In the genomic region with DNA sequence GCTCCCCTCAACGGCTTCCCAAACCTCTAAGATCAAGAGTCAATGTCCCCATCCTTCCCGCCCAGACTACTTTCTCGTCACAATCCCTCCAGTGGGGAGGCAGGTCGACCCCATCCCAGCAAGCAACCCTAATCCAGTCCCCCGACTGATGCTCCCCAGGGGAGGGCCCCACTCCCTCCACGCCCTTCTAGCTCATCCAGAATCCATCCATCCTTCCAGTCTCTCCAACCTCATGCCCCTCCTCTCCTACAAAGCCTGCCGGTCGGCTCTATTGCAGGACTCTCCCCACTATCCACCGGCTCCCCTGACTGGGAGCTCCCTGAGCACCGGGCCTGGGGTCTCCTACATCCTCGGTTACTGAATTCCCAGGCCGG, we compare ENCODE assay signal across 9 cellular contexts. TPM values are rescaled to one million over a fixed set of nuclear protein-coding genes. Genes with fewer than 3 reads are reported as not detected.
DNase-seq lines count a peak whose midpoint lies in the region; ATAC-seq, FAIRE-seq and TF ChIP-seq lines count a peak whose summit lies in the region.
"Had no signal": no experiment of that assay in that cellular context is flagged by ENCODE, and none has a peak within 500 bp of the region (broad histone marks: within the 10 kb centered on the region; RNA-seq: fewer than 3 reads in every experiment).

No MANE protein-coding gene starts in this region.

- ATAC-seq in A549 (peak; percentile 5 to 16; a peak in 3 of 6 replicates), GM19351 (IDR thresholded peaks at IDR 0.05; ENCODE audit: unreplicated experiment) (no peak), HG02981 (IDR thresholded peaks at IDR 0.05; ENCODE audit: unreplicated experiment) (no peak)
- no peak for ATAC-seq in naive thymus-derived CD4-positive, alpha-beta T cell

- H3K4me3 ChIP-seq in A549 (peak overlapping the region; percentile 74), ectodermal cell (ENCODE audit: insufficient read depth, low read depth, low read length) (peak overlapping the region; percentile 75)
- H3K4me3 ChIP-seq in naive thymus-derived CD4-positive, alpha-beta T cell (ENCODE audit: low read length), result no peak overlapping the region

- H3K4me2 ChIP-seq in A549, result peak overlapping the region; percentile 93

- 46% methylated on average over 12 of the region's 12 CpGs for WGBS in A549 (ENCODE audit: missing lambda C conversion rate)
- WGBS in ectodermal cell, 2 experiments, result 13 to 15% methylated on average over 12 of the region's 12 CpGs

- no peaks in the 10 kb centered on the region for H3K36me3 ChIP-seq in ectodermal cell (ENCODE audit: control insufficient read depth, insufficient read depth, low read length)
- H3K36me3 ChIP-seq in naive thymus-derived CD4-positive, alpha-beta T cell (ENCODE audit: control insufficient read depth in 2 of 3, insufficient read depth in 3 of 3, low read length in 3 of 3), result no peaks in the 10 kb centered on the region

- no peak overlapping the region for H3K27ac Mint-ChIP-seq in IgD-negative memory B cell
- H3K27ac Mint-ChIP-seq in naive thymus-derived CD4-positive, alpha-beta T cell, result peak overlapping the region in 1 of 9 donors; percentile 22

- CTCF ChIA-PET in A549 (lab: Yijun Ruan, JAX), result interaction anchor here (0.7 to 8.8 kb wide), 15 partner anchors 10 to 375 kb away, joined by 3 to 85 read pairs (median 4); no protein-coding TSS in a partner anchor
- CTCF ChIA-PET in naive thymus-derived CD4-positive, alpha-beta T cell (lab: Charles Lee), result no interaction called here

- H3K27ac ChIP-seq in A549 (peak overlapping the region; percentile 69 to 84; a peak in 5 of 6 replicates), ectodermal cell (ENCODE audit: insufficient read depth, low read depth, low read length, poor library complexity, severe bottlenecking) (no peak overlapping the region)
- no peak overlapping the region for H3K27ac ChIP-seq in naive thymus-derived CD4-positive, alpha-beta T cell (ENCODE audit: low read depth, low read length)

- H3K4me1 ChIP-seq in A549 (peaks cover 4% of the 10 kb centered on the region; the same call in 2 of the 3 replicates), ectodermal cell (ENCODE audit: control insufficient read depth, insufficient read depth, low read length) (peaks cover 12% of the 10 kb centered on the region)
- H3K4me1 ChIP-seq in naive thymus-derived CD4-positive, alpha-beta T cell (ENCODE audit: control insufficient read depth in 2 of 2, insufficient read depth in 2 of 2, low read length in 2 of 2), result no peaks in the 10 kb centered on the region

- no peak for TF ChIP-seq RAD21 in A549 (conservative IDR thresholded peaks at IDR 0.05 in 1 of 2, IDR thresholded peaks at IDR 0.05 in 1 of 2)

- no peak for TF ChIP-seq CTCF in A549 (IDR thresholded peaks at IDR 0.05)

- H3K27me3 Mint-ChIP-seq in IgD-negative memory B cell, result peaks cover 25% of the 10 kb centered on the region
- H3K27me3 Mint-ChIP-seq in naive thymus-derived CD4-positive, alpha-beta T cell, result peaks cover 34 to 51% (median 41%) of the 10 kb centered on the region in 5 donors

- no peaks in the 10 kb centered on the region for H3K36me3 Mint-ChIP-seq in IgD-negative memory B cell
- H3K36me3 Mint-ChIP-seq in naive thymus-derived CD4-positive, alpha-beta T cell, result peaks cover 0 to 7% (median 5%) of the 10 kb centered on the region in 5 donors

- no peak for FAIRE-seq in A549 (lab: Jason Lieb, UNC)

- no peak for TF ChIP-seq EP300 in A549 (IDR thresholded peaks at IDR 0.05)

- peaks cover 13% of the 10 kb centered on the region for H3K27me3 ChIP-seq in ectodermal cell (ENCODE audit: control insufficient read depth, insufficient read depth, low read length, poor library complexity, severe bottlenecking)
- H3K27me3 ChIP-seq in naive thymus-derived CD4-positive, alpha-beta T cell (ENCODE audit: control insufficient read depth in 2 of 2, insufficient read depth in 2 of 2, low read length in 2 of 2), result peaks cover 0 to 3% of the 10 kb centered on the region in 2 donors

- intact Hi-C loops in naive thymus-derived CD4-positive, alpha-beta T cell (cut with micrococcal nuclease), result no loop called here

- peaks cover 0 to 2% (median 0%) of the 10 kb centered on the region in 3 donors for H3K9me3 Mint-ChIP-seq in IgD-negative memory B cell
- peaks cover 0 to 14% (median 2%) of the 10 kb centered on the region in 11 donors for H3K9me3 Mint-ChIP-seq in naive thymus-derived CD4-positive, alpha-beta T cell

- DNase-seq in A549 (ENCODE audit: low read depth in 1 of 2, low spot score in 1 of 2) (no peak), islet precursor cell (no peak), cerebellar nuclear complex (lab: John Stamatoyannopoulos, UW) (no peak)
- no peak for DNase-seq in naive thymus-derived CD4-positive, alpha-beta T cell
- DNase-seq: GOT3 had no signal

- H3K4me1 Mint-ChIP-seq in IgD-negative memory B cell, result peaks cover 10 to 11% (median 10%) of the 10 kb centered on the region in 3 donors
- peaks cover 8 to 16% (median 14%) of the 10 kb centered on the region in 7 donors for H3K4me1 Mint-ChIP-seq in naive thymus-derived CD4-positive, alpha-beta T cell

- peak overlapping the region; percentile 72 to 91 (median 83) for H3K4me3 Mint-ChIP-seq in IgD-negative memory B cell
- H3K4me3 Mint-ChIP-seq in naive thymus-derived CD4-positive, alpha-beta T cell, result peak overlapping the region; percentile 59 to 88 (median 70)

- H3K9me3 ChIP-seq in A549, result 0 out of 3 replicates have a peak, but pooled peaks cover 3% of the 10 kb centered on the region
- H3K9me3 ChIP-seq in ectodermal cell (ENCODE audit: control insufficient read depth, low read length), result no peaks in the 10 kb centered on the region
- no peaks in the 10 kb centered on the region for H3K9me3 ChIP-seq in naive thymus-derived CD4-positive, alpha-beta T cell (ENCODE audit: control insufficient read depth in 2 of 3, low read length in 3 of 3)

- POLR2A ChIA-PET in A549 (lab: Yijun Ruan, JAX), result interaction anchor here (1.9 to 2.2 kb wide), 2 partner anchors 12 to 63 kb away, joined by 7 to 10 read pairs; partner anchors contain the start of gene MORF4L1
- POLR2A ChIA-PET in naive thymus-derived CD4-positive, alpha-beta T cell (lab: Charles Lee), result interaction anchor here (1.1 kb wide), 1 partner anchor 13 kb away, joined by 3 read pairs; no protein-coding TSS in a partner anchor

- TF ChIP-seq POLR2A in A549 (IDR thresholded peaks at IDR 0.05; ENCODE audit: low read length), result no peak

TF ChIP-seq in A549, 52 proteins besides CTCF, POLR2A, EP300 and RAD21 (continues in another document):
- no peak for TF ChIP-seq NR3C1 (IDR thresholded peaks at IDR 0.05)
- TF ChIP-seq, protein P1, sequence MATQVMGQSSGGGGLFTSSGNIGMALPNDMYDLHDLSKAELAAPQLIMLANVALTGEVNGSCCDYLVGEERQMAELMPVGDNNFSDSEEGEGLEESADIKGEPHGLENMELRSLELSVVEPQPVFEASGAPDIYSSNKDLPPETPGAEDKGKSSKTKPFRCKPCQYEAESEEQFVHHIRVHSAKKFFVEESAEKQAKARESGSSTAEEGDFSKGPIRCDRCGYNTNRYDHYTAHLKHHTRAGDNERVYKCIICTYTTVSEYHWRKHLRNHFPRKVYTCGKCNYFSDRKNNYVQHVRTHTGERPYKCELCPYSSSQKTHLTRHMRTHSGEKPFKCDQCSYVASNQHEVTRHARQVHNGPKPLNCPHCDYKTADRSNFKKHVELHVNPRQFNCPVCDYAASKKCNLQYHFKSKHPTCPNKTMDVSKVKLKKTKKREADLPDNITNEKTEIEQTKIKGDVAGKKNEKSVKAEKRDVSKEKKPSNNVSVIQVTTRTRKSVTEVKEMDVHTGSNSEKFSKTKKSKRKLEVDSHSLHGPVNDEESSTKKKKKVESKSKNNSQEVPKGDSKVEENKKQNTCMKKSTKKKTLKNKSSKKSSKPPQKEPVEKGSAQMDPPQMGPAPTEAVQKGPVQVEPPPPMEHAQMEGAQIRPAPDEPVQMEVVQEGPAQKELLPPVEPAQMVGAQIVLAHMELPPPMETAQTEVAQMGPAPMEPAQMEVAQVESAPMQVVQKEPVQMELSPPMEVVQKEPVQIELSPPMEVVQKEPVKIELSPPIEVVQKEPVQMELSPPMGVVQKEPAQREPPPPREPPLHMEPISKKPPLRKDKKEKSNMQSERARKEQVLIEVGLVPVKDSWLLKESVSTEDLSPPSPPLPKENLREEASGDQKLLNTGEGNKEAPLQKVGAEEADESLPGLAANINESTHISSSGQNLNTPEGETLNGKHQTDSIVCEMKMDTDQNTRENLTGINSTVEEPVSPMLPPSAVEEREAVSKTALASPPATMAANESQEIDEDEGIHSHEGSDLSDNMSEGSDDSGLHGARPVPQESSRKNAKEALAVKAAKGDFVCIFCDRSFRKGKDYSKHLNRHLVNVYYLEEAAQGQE (IDR thresholded peaks at IDR 0.05), result no peak
- TF ChIP-seq MAZ (IDR thresholded peaks at IDR 0.05; ENCODE audit: borderline replicate concordance, low read depth, low read length), result no peak
- no peak for TF ChIP-seq JUN (IDR thresholded peaks at IDR 0.05)
- TF ChIP-seq EHF (CRISPR knock-in tag; IDR thresholded peaks at IDR 0.05), result no peak
- no peak for TF ChIP-seq JUNB (IDR thresholded peaks at IDR 0.05)
- no peak for TF ChIP-seq CHD4 (IDR thresholded peaks at IDR 0.05; ENCODE audit: borderline replicate concordance)
- no peak for TF ChIP-seq HEYL (CRISPR knock-in tag; IDR thresholded peaks at IDR 0.05)
- no peak for TF ChIP-seq MYC (IDR thresholded peaks at IDR 0.05; ENCODE audit: borderline replicate concordance, low read length)
- TF ChIP-seq HOXB5 (CRISPR knock-in tag; IDR thresholded peaks at IDR 0.05), result no peak
- no peak for TF ChIP-seq PBX3 (IDR thresholded peaks at IDR 0.05)

RNA-seq across cellular contexts. Expression of gene ADAMTS7, which starts 1.3 kb away (rescaled TPM):
- polyA plus RNA-seq in A549 (2011; rRNA removed) (1.5 and 2.0 TPM in 2 replicates), A549 (2017; fragmentation: RNase III; extraction: RNeasy Plus Mini Kit Qiagen cat#74134 plus additional on column Dnase treatment) (2.7 to 3.2 TPM (median 2.9 TPM) in 3 replicates), IgD-negative memory B cell (0.04 TPM)
- 2.2 and 3.3 TPM in 2 replicates for polyA plus RNA-seq in A549 (2012; cell fraction: cytosol; rRNA removed)
- polyA plus RNA-seq in A549 (2012; cell fraction: nucleus; rRNA removed), result 18.1 and 22.2 TPM in 2 replicates
- polyA minus RNA-seq in A549 (2011; rRNA and poly(A)+ RNA removed), result 3.2 and 5.5 TPM in 2 replicates
- polyA plus RNA-seq in ectodermal cell (2013, experiment 1 of 4), result 56.3 TPM
- polyA plus RNA-seq in ectodermal cell (2013, experiment 2 of 4), result 59.3 TPM
- polyA plus RNA-seq in ectodermal cell (2013, experiment 3 of 4), result 51.4 TPM
- polyA plus RNA-seq in ectodermal cell (2013, experiment 4 of 4), result 55.6 TPM
- 1 to 10 TPM in 1 of 5 experiments, not detected in 4; 1.5 TPM for total RNA-seq in naive thymus-derived CD4-positive, alpha-beta T cell
- not detected for polyA plus RNA-seq in naive thymus-derived CD4-positive, alpha-beta T cell

Comparison
In these comparisons a context has a peak if more than half of its experiments do, and no peak if none do; other contexts are left out.
1. ATAC-seq: peak in A549 (2 of 2); none in naive thymus-derived CD4-positive, alpha-beta T cell (single experiment), GM19351 (single experiment) and HG02981 (single experiment).
2. H3K27ac ChIP-seq: peak in A549 (2 of 2); none in ectodermal cell (single experiment) and naive thymus-derived CD4-positive, alpha-beta T cell (single experiment).